In genomic region chr14:89660183-89660582, GRCh38 we compare ENCODE assay signal across 16 cellular contexts.
A peak's percentile ranks its signal among the peaks of the same experiment; 100 is the strongest.
DNase-seq lines count a peak whose midpoint lies in the region; TF ChIP-seq lines count a peak whose summit lies in the region.
"Had no signal": no experiment of that assay in that cellular context is flagged by ENCODE, and none has a peak within 500 bp of the region (broad histone marks: within the 10 kb centered on the region; RNA-seq: fewer than 3 reads in every experiment).

No MANE protein-coding gene starts in this region.

- TF ChIP-seq CTCF in SK-N-SH (IDR thresholded peaks at IDR 0.05) (no peak), foreskin fibroblast (IDR thresholded peaks at IDR 0.05; ENCODE audit: low read depth, low read length) (no peak), esophagus squamous epithelium (IDR thresholded peaks at IDR 0.05) (no peak), OCI-LY7 (conservative IDR thresholded peaks at IDR 0.05; ENCODE audit: low read length) (no peak), Peyer's patch (IDR thresholded peaks at IDR 0.05) (no peak)

- in situ Hi-C loops in KBM-7 (cut with MboI; ENCODE audit: low pct_unique_long_range_greater_than_20kb, low sequenced_read_pairs) = no loop called here

- BruUV-seq in OCI-LY7 (replicated peaks; lab: Mats Ljungman, UMichigan) = no TSS peak

- no peaks in the 10 kb centered on the region for H3K27me3 ChIP-seq in SK-N-SH (ENCODE audit: insufficient read depth)
- no peaks in the 10 kb centered on the region for H3K27me3 ChIP-seq in esophagus squamous epithelium
- no peaks in the 10 kb centered on the region for H3K27me3 ChIP-seq in Peyer's patch

- TF ChIP-seq RAD21 in SK-N-SH (IDR thresholded peaks at IDR 0.05; ENCODE audit: low read length) = no peak

- intact Hi-C loops in esophagus squamous epithelium (cut with DNase I) = no loop called here
- intact Hi-C loops in OCI-LY7 (cut with micrococcal nuclease; ENCODE audit: unreplicated experiment) = no loop called here

- H3K4me3 ChIP-seq in SK-N-SH (ENCODE audit: low read depth in 2 of 2, low read length in 1 of 2) = no peak overlapping the region; a peak in 1 of 4 replicates
- H3K4me3 ChIP-seq in foreskin fibroblast (ENCODE audit: low read depth in 1 of 2, low read length in 2 of 2) = no peak overlapping the region
- H3K4me3 ChIP-seq in esophagus squamous epithelium = no peak overlapping the region
- no peak overlapping the region for H3K4me3 ChIP-seq in OCI-LY7 (ENCODE audit: low read depth, low read length, poor library complexity, severe bottlenecking)
- no peak overlapping the region for H3K4me3 ChIP-seq in Peyer's patch

- H4K20me1 ChIP-seq in SK-N-SH (ENCODE audit: insufficient read depth) (no peaks in the 10 kb centered on the region), OCI-LY7 (ENCODE audit: insufficient read depth, low read length) (no peaks in the 10 kb centered on the region)

- 11% methylated on average over 5 of the region's 5 CpGs for WGBS in SK-N-SH (ENCODE audit: low lambda C conversion rate)
- WGBS in esophagus squamous epithelium, 2 donors = 30 to 41% methylated on average over 5 of the region's 5 CpGs

- POLR2A ChIA-PET in SK-N-SH (lab: Yijun Ruan, JAX) = no interaction called here
- POLR2A ChIA-PET in OCI-LY7 (lab: Charles Lee) = interaction anchor here (1.0 to 1.4 kb wide), 2 partner anchors 21 to 60 kb away, joined by 3 read pairs; no protein-coding TSS in a partner anchor

- H3K9me2 ChIP-seq in SK-N-SH (no peaks in the 10 kb centered on the region), OCI-LY7 (ENCODE audit: insufficient read depth, low read length) (no peaks in the 10 kb centered on the region)

- no peak overlapping the region for H3K9ac ChIP-seq in SK-N-SH

- H3K4me1 ChIP-seq in SK-N-SH (ENCODE audit: control insufficient read depth in 1 of 2, insufficient read depth in 2 of 2, low read depth in 1 of 2, low read length in 1 of 2) (peaks cover 0 to 12% of the 10 kb centered on the region in 2 experiments; a peak in 2 of 4 replicates), esophagus squamous epithelium (peaks cover 0 to 14% (median 0%) of the 10 kb centered on the region in 3 donors), OCI-LY7 (ENCODE audit: insufficient read depth, low read length, poor library complexity, severe bottlenecking) (no peaks in the 10 kb centered on the region), Peyer's patch (no peaks in the 10 kb centered on the region)

- no peaks in the 10 kb centered on the region for H3K36me3 ChIP-seq in SK-N-SH (replicated peaks in 1 of 2; ENCODE audit: control insufficient read depth in 1 of 2, insufficient read depth in 2 of 2, low read length in 1 of 2)
- no peaks in the 10 kb centered on the region for H3K36me3 ChIP-seq in esophagus squamous epithelium
- no peaks in the 10 kb centered on the region for H3K36me3 ChIP-seq in OCI-LY7 (ENCODE audit: insufficient read depth, low read length)
- H3K36me3 ChIP-seq in Peyer's patch = no peaks in the 10 kb centered on the region

- TF ChIP-seq POLR2A in esophagus squamous epithelium (IDR thresholded peaks at IDR 0.05) = no peak
- TF ChIP-seq POLR2A in Peyer's patch (IDR thresholded peaks at IDR 0.05) = no peak

- CTCF ChIA-PET in SK-N-SH (lab: Yijun Ruan, JAX) (interaction anchor here (0.6 to 1.0 kb wide), 4 partner anchors 15 to 620 kb away, joined by 3 to 4 read pairs (median 3); no protein-coding TSS in a partner anchor), OCI-LY7 (lab: Charles Lee; ENCODE audit: unreplicated experiment) (no interaction called here)

- H3K9me3 ChIP-seq in SK-N-SH (no peaks in the 10 kb centered on the region), esophagus squamous epithelium (no peaks in the 10 kb centered on the region), OCI-LY7 (ENCODE audit: low read length) (peaks cover 6% of the 10 kb centered on the region; the same call in 1 of the 2 replicates), Peyer's patch (no peaks in the 10 kb centered on the region)

- peak overlapping the region; percentile 37 to 92; a peak in 3 of 4 replicates for H3K27ac ChIP-seq in SK-N-SH (ENCODE audit: low read depth in 2 of 2, low read length in 1 of 2)
- no peak overlapping the region for H3K27ac ChIP-seq in esophagus squamous epithelium
- H3K27ac ChIP-seq in OCI-LY7 (ENCODE audit: low read depth, low read length, poor library complexity, severe bottlenecking) = no peak overlapping the region
- no peak overlapping the region for H3K27ac ChIP-seq in Peyer's patch

- DNase-seq in EH (ENCODE audit: low read depth) = peak; percentile 62
- peak; percentile 55 for DNase-seq in SK-N-SH
- DNase-seq in foreskin fibroblast = peak; percentile 25 to 57
- peak; percentile 88 for DNase-seq in myocyte (ENCODE audit: low read depth)
- DNase-seq in esophagus squamous epithelium (lab: John Stamatoyannopoulos, UW) = no peak
- no peak for DNase-seq in OCI-LY7 (ENCODE audit: low spot score)
- no peak for DNase-seq in Peyer's patch
- DNase-seq in KBM-7 = no peak
- DNase-seq: activated CD4-positive, alpha-beta T cell treated with anti-CD3 and anti-CD28 coated beads for 36 hours; activated T-cell treated with anti-CD3 and anti-CD28 coated beads, Interleukin-2, amount 50 U/mL, for 24 hours; dermis blood vessel endothelial cell; DMS79; midbrain; PC-3; stimulated activated naive CD8-positive, alpha-beta T cell treated with anti-CD3 and anti-CD28 coated beads, Interleukin-15, Interleukin-2, amounts not matched to agents 100 U/mL and 50 U/mL, for 24 hours; T-helper 17 cell had no signal

- TF ChIP-seq EP300 in SK-N-SH (IDR thresholded peaks at IDR 0.05; ENCODE audit: borderline replicate concordance in 1 of 2, low read depth in 1 of 2, low read length in 1 of 2) = 0 out of 4 replicates have a peak, but pooled peaks of 1 of the 2 experiments have one; percentile 32

- H3K4me2 ChIP-seq in SK-N-SH (0 out of 2 replicates have a peak overlapping the region, but pooled peaks have one; percentile 37), OCI-LY7 (ENCODE audit: low read length) (no peak overlapping the region)

- H2AFZ ChIP-seq in SK-N-SH (ENCODE audit: low read depth) (peak overlapping the region; percentile 26; the same call in 1 of the 2 replicates), OCI-LY7 (ENCODE audit: low read length) (no peak overlapping the region)

- H3K79me2 ChIP-seq in SK-N-SH (ENCODE audit: insufficient read depth) (no peaks in the 10 kb centered on the region), OCI-LY7 (ENCODE audit: insufficient read depth, low read depth, low read length) (no peaks in the 10 kb centered on the region)

- no peaks in the 10 kb centered on the region for H3F3A ChIP-seq in SK-N-SH (replicated peaks; ENCODE audit: insufficient read depth)

TF ChIP-seq in SK-N-SH, 30 proteins besides CTCF, POLR2A, EP300 and RAD21 (continues in another document):
- TF ChIP-seq IRF3 (IDR thresholded peaks at IDR 0.05; ENCODE audit: low read depth, low read length) (no peak), GABPA (IDR thresholded peaks at IDR 0.05; ENCODE audit: low read depth) (no peak), RXRA (IDR thresholded peaks at IDR 0.05; ENCODE audit: borderline replicate concordance, low read depth) (no peak), TCF12 (IDR thresholded peaks at IDR 0.05) (peak; percentile 81), MXI1 (IDR thresholded peaks at IDR 0.05; ENCODE audit: low read depth, low read length) (peak; percentile 52; the same call in 1 of the 2 replicates), NFIC (IDR thresholded peaks at IDR 0.05; ENCODE audit: borderline replicate concordance) (no peak), NRF1 (IDR thresholded peaks at IDR 0.05; ENCODE audit: low read depth, low read length) (no peak), GATA2 (CRISPR knock-in tag; IDR thresholded peaks at IDR 0.05) (no peak), CHD2 (IDR thresholded peaks at IDR 0.05; ENCODE audit: low read length, partially characterized antibody) (no peak), USF1 (IDR thresholded peaks at IDR 0.05; ENCODE audit: borderline replicate concordance, low read depth) (no peak), FOXM1 (IDR thresholded peaks at IDR 0.05; ENCODE audit: low read depth) (no peak), RFX5 (IDR thresholded peaks at IDR 0.05; ENCODE audit: low read length) (no peak), PBX3 (IDR thresholded peaks at IDR 0.05) (peak; percentile 58), MEF2A (IDR thresholded peaks at IDR 0.05; ENCODE audit: borderline replicate concordance, low read depth) (no peak), MAX (IDR thresholded peaks at IDR 0.05; ENCODE audit: low read depth) (no peak), TEAD4 (IDR thresholded peaks at IDR 0.05; ENCODE audit: borderline replicate concordance, insufficient read depth) (no peak)

Comparison
In these comparisons a context has a peak if more than half of its experiments do, and no peak if none do; other contexts are left out.
1. DNase-seq: peak in EH (single experiment), SK-N-SH (single experiment), foreskin fibroblast (2 of 2) and myocyte (single experiment); none in esophagus squamous epithelium (single experiment), OCI-LY7 (single experiment), Peyer's patch (0 of 3) and KBM-7 (single experiment).
2. H3K27ac ChIP-seq: peak in SK-N-SH (2 of 2); none in esophagus squamous epithelium (0 of 4), OCI-LY7 (single experiment) and Peyer's patch (0 of 4).